ENCODE assay signal across 9 cellular contexts in the genomic region with DNA sequence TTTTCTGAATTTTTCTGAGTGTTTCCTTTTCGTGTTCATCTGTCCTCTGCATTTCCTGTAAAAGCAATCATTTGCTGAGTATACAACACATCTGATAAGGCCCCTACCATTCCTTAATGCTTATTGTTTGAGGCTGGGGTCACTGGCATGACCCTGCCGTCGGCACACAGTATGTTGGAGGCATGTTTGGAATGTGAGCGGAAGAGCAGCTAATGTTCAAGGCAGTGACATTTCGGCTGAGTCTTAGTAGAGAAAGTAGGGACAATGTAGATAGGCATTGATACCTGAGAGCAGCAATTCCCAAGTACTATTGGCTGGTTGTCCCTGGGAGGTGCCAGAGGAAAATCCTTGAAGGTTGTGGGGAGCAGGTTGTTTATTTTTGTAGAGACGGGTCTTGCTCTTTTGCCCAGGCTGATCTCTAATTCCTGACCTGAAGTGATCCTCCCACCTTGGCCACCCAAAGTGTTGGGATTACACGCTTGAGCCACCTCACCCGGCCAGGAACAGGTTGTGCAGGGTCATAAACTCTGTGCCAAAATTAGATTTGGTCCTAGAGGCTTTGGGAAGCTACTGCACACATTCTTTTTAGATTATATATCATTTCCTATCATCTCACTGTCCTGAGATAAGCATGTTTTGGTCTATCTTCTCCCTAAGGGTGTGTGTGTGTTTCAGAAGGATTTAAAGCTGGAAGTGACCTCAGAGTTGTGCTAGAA. TPM values are rescaled to one million over a fixed set of nuclear protein-coding genes. Genes with fewer than 3 reads are reported as not detected.
DNase-seq lines count a peak whose midpoint lies in the region; TF ChIP-seq lines count a peak whose summit lies in the region.
"Had no signal": no experiment of that assay in that cellular context is flagged by ENCODE, and none has a peak within 500 bp of the region (broad histone marks: within the 10 kb centered on the region; RNA-seq: fewer than 3 reads in every experiment).

No MANE protein-coding gene starts in this region.

- H3K4me3 ChIP-seq in skeletal muscle satellite cell (ENCODE audit: low read length): peak overlapping the region; percentile 15
- H3K4me3 ChIP-seq in suprapubic skin: no peak overlapping the region

- H3K4me2 ChIP-seq in skeletal muscle satellite cell (ENCODE audit: low read length): peak overlapping the region; percentile 44

- peak overlapping the region; percentile 1 for H3K27ac Mint-ChIP-seq in T-helper 2 cell treated with Interferon-gamma antibody and Interleukin-4, amounts not matched to agents 5 μg/mL and 100 μg/mL, for 36 hours
- H3K27ac Mint-ChIP-seq in brain (peak overlapping the region; percentile 21 to 93 (median 72)), immature natural killer cell (peak overlapping the region in 5 of 6 donors; percentile 7 to 76 (median 58))

- no peak overlapping the region for H3K27ac ChIP-seq in suprapubic skin

- TF ChIP-seq POLR2A in suprapubic skin (IDR thresholded peaks at IDR 0.05): no peak

- H3K9ac ChIP-seq in skeletal muscle satellite cell (ENCODE audit: low read depth, low read length): no peak overlapping the region

- peaks cover 11% of the 10 kb centered on the region for H3K4me1 Mint-ChIP-seq in T-helper 2 cell treated with Interferon-gamma antibody and Interleukin-4, amounts not matched to agents 5 μg/mL and 100 μg/mL, for 36 hours (ENCODE audit: low read depth)
- H3K4me1 Mint-ChIP-seq in brain: peaks cover 31% of the 10 kb centered on the region
- H3K4me1 Mint-ChIP-seq in immature natural killer cell: peaks cover 32 to 65% of the 10 kb centered on the region in 2 donors

- H3K4me1 ChIP-seq in skeletal muscle satellite cell (ENCODE audit: control insufficient read depth, insufficient read depth, low read length) (peaks cover 19% of the 10 kb centered on the region), suprapubic skin (peaks cover 24% of the 10 kb centered on the region)

- no peaks in the 10 kb centered on the region for H3K9me3 ChIP-seq in skeletal muscle satellite cell (replicated peaks; ENCODE audit: low read length)
- no peaks in the 10 kb centered on the region for H3K9me3 ChIP-seq in suprapubic skin

- H3K27me3 Mint-ChIP-seq in T-helper 2 cell treated with Interferon-gamma antibody and Interleukin-4, amounts not matched to agents 5 μg/mL and 100 μg/mL, for 36 hours (ENCODE audit: low read depth): no peaks in the 10 kb centered on the region
- no peaks in the 10 kb centered on the region for H3K27me3 Mint-ChIP-seq in brain
- peaks cover 0 to 1% (median 0%) of the 10 kb centered on the region in 3 donors for H3K27me3 Mint-ChIP-seq in immature natural killer cell (ENCODE audit: low read depth in 3 of 3)

- no peak for TF ChIP-seq EP300 in suprapubic skin (IDR thresholded peaks at IDR 0.05)

- no peak for DNase-seq in T-helper 2 cell treated with Interferon-gamma antibody and Interleukin-4, amounts not matched to agents 5 μg/mL and 100 μg/mL, for 36 hours (ENCODE audit: low spot score)
- DNase-seq in T-helper 2 cell (no peak), immature natural killer cell (no peak), suprapubic skin (ENCODE audit: low spot score in 2 of 2) (no peak), ecto neural progenitor cell (ENCODE audit: low spot score) (no peak), NCI-H774 (lab: John Stamatoyannopoulos, UW) (no peak)
- DNase-seq: stimulated activated naive CD4-positive, alpha-beta T cell had no signal

- WGBS in suprapubic skin: 34% methylated on average over 8 of the region's 8 CpGs

- H3K36me3 Mint-ChIP-seq in T-helper 2 cell treated with Interferon-gamma antibody and Interleukin-4, amounts not matched to agents 5 μg/mL and 100 μg/mL, for 36 hours (ENCODE audit: low read depth): peaks cover 17% of the 10 kb centered on the region
- H3K36me3 Mint-ChIP-seq in brain: peaks cover 27% of the 10 kb centered on the region
- peaks cover 0 to 3% (median 0%) of the 10 kb centered on the region in 3 donors for H3K36me3 Mint-ChIP-seq in immature natural killer cell

- H3K4me3 Mint-ChIP-seq in T-helper 2 cell treated with Interferon-gamma antibody and Interleukin-4, amounts not matched to agents 5 μg/mL and 100 μg/mL, for 36 hours: no peak overlapping the region
- H3K4me3 Mint-ChIP-seq in brain: peak overlapping the region in 4 of 5 experiments; percentile 19 to 50 (median 32)
- H3K4me3 Mint-ChIP-seq in immature natural killer cell: peak overlapping the region in 1 of 5 donors; percentile 28

- TF ChIP-seq CTCF in brain (conservative IDR thresholded peaks at IDR 0.05) (no peak), suprapubic skin (IDR thresholded peaks at IDR 0.05) (no peak)

- H3K36me3 ChIP-seq in skeletal muscle satellite cell (ENCODE audit: insufficient read depth, low read length) (peaks cover 21% of the 10 kb centered on the region), suprapubic skin (peaks cover 36% of the 10 kb centered on the region)

- H3K9me3 Mint-ChIP-seq in T-helper 2 cell treated with Interferon-gamma antibody and Interleukin-4, amounts not matched to agents 5 μg/mL and 100 μg/mL, for 36 hours: no peaks in the 10 kb centered on the region
- no peaks in the 10 kb centered on the region for H3K9me3 Mint-ChIP-seq in brain
- no peaks in the 10 kb centered on the region for H3K9me3 Mint-ChIP-seq in immature natural killer cell

- H3K27me3 ChIP-seq in skeletal muscle satellite cell (ENCODE audit: control insufficient read depth, insufficient read depth, low read length) (no peaks in the 10 kb centered on the region), suprapubic skin (no peaks in the 10 kb centered on the region)

RNA-seq across cellular contexts. Expression of a gene that starts 13.5 kb away (rescaled TPM):
- polyA plus RNA-seq in brain (ENCODE audit: insufficient read depth, low read depth, low replicate concordance) (37.3 TPM), immature natural killer cell (1 to 10 TPM in 1 of 3 donors, under 1 TPM in 2; 0.62 to 7.1 (median 0.68) TPM)
- total RNA-seq in skeletal muscle satellite cell (2012; rRNA removed): 40.0 and 50.7 TPM in 2 replicates
- total RNA-seq in suprapubic skin: 100 to 1,000 TPM in 1 of 4 donors, 10 to 100 TPM in 3; 45.9 to 135 (median 61.1) TPM

Comparison
In these comparisons a context has a peak if more than half of its experiments do, and no peak if none do; other contexts are left out.
1. H3K27ac Mint-ChIP-seq: peak in every context shown above with its lines; median percentile 72 in brain; 58 in immature natural killer cell; 1 in T-helper 2 cell treated with Interferon-gamma antibody and Interleukin-4, amounts not matched to agents 5 μg/mL and 100 μg/mL, for 36 hours.